In the genomic region with DNA sequence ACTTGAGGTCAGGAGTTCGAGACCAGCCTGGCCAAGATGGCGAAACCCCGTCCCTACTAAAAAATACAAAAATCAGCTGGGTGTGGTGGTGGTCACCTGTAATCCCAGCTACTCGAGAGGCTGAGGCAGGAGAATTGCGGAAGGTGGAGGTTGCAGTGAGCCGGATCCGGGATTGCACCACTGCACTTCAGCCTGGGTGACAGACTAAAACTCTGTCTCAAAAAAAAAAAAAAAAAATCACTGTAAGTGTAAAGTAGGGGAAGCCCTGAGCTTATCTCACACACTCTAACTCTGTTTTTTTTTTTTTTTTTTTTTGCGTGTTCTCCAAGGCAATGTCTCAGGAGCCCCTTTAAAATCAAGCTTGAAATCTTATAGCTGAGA, we compare ENCODE assay signal across 8 cellular contexts. TPM values are rescaled to one million over a fixed set of nuclear protein-coding genes. Genes with fewer than 3 reads are reported as not detected.
DNase-seq lines count a peak whose midpoint lies in the region; ATAC-seq and TF ChIP-seq lines count a peak whose summit lies in the region.

No MANE protein-coding gene starts in this region.

- peaks cover 0 to 14% of the 10 kb centered on the region in 2 donors for H3K4me1 ChIP-seq in gastrocnemius medialis

- H3K36me3 ChIP-seq in gastrocnemius medialis, result no peaks in the 10 kb centered on the region

- TF ChIP-seq CTCF in WI38 (IDR thresholded peaks at IDR 0.05; ENCODE audit: low read depth, low read length) (no peak), gastrocnemius medialis (IDR thresholded peaks at IDR 0.05 in 4 of 5, conservative IDR thresholded peaks at IDR 0.05 in 1 of 5) (no peak)

- peak overlapping the region; percentile 80 for H3K4me3 ChIP-seq in WI38 (ENCODE audit: low read depth, low read length)
- peak overlapping the region; percentile 51 to 65 (median 62) for H3K4me3 ChIP-seq in gastrocnemius medialis

- no peak for TF ChIP-seq POLR2A in gastrocnemius medialis (IDR thresholded peaks at IDR 0.05)

- DNase-seq in Right ventricle myocardium superior (no peak), gastrocnemius medialis (no peak), globus pallidus (ENCODE audit: low spot score) (no peak), KG1 (lab: John Stamatoyannopoulos, UW) (no peak), T1000 (lab: John Stamatoyannopoulos, UW) (no peak)

- ATAC-seq in GM21786 (IDR thresholded peaks at IDR 0.05; ENCODE audit: unreplicated experiment) (peak; percentile 10), Right ventricle myocardium superior (ENCODE audit: poor library complexity) (peak; percentile 30), gastrocnemius medialis (peak; percentile 20 to 33), HG03457 (IDR thresholded peaks at IDR 0.05; ENCODE audit: unreplicated experiment) (no peak)

- intact Hi-C loops in Right ventricle myocardium superior (cut with DNase I) (no loop called here), gastrocnemius medialis (cut with DNase I; ENCODE audit: low total_unique reads) (loop anchor here (2.0 kb wide), 1 partner anchor 110 kb away; a partner anchor contains a TSS)

- in situ Hi-C loops in gastrocnemius medialis (cut with MboI; ENCODE audit: low sequenced_read_pairs in 4 of 4), result loop anchor here in 2 of 4 donors (5.0 kb wide), 1 partner anchor 46 kb away; no protein-coding TSS in a partner anchor

- H3K27ac ChIP-seq in gastrocnemius medialis, result peak overlapping the region; percentile 78 to 86 (median 85)

- H3K27me3 ChIP-seq in gastrocnemius medialis, result no peaks in the 10 kb centered on the region

- no peaks in the 10 kb centered on the region for H3K9me3 ChIP-seq in gastrocnemius medialis

RNA-seq across cellular contexts. Expression of a gene that starts 0.4 kb away (rescaled TPM):
- total RNA-seq in Right ventricle myocardium superior, result 25.0 TPM
- total RNA-seq in gastrocnemius medialis, result 10 to 100 TPM in 1 of 4 donors, 1 to 10 TPM in 3; 4.1 to 11.0 (median 5.4) TPM

RNA-seq across cellular contexts. Expression of a gene that starts 33.2 kb away (rescaled TPM):
- total RNA-seq in Right ventricle myocardium superior (0.40 TPM), gastrocnemius medialis (1 to 10 TPM in 1 of 4 donors, under 1 TPM in 1, not detected in 2; 0.53 to 1.9 TPM)

RNA-seq across cellular contexts. Expression of a gene that starts 52.8 kb away (rescaled TPM):
- total RNA-seq in Right ventricle myocardium superior (2.9 TPM), gastrocnemius medialis (1 to 10 TPM; 1.6 to 4.7 (median 2.9) TPM)
